In the genomic region with DNA sequence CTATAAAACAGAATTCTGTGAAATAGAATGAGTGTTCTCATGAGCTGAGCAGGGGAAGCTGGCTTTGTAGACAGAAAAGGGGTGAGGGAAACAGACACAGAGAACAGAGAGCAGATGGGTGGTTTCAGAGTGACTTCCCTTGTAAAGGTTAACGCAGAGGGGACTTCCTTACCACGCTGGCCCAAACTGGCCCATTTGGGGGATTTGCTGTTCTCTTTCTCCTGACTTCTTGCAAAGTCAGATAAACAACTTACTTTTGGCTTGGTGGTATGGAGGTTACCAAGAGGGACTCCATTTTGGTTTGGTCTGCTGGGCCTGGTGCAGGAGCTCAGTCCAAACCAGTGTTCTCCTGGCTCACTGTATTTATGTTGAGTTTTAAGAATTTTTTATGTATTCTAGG, we compare ENCODE assay signal across 1 cellular context.
TF ChIP-seq lines count a peak whose summit lies in the region.

No MANE protein-coding gene starts in this region.

TF ChIP-seq in SK-N-SH, 30 proteins besides CTCF, POLR2A, EP300 and RAD21 (continued from another document):
- TF ChIP-seq, protein P1, sequence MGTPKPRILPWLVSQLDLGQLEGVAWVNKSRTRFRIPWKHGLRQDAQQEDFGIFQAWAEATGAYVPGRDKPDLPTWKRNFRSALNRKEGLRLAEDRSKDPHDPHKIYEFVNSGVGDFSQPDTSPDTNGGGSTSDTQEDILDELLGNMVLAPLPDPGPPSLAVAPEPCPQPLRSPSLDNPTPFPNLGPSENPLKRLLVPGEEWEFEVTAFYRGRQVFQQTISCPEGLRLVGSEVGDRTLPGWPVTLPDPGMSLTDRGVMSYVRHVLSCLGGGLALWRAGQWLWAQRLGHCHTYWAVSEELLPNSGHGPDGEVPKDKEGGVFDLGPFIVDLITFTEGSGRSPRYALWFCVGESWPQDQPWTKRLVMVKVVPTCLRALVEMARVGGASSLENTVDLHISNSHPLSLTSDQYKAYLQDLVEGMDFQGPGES (IDR thresholded peaks at IDR 0.05; ENCODE audit: low read depth, low read length) = no peak
- TF ChIP-seq CHD2 (IDR thresholded peaks at IDR 0.05; ENCODE audit: low read length, partially characterized antibody) = no peak
